ENCODE assay signal across 8 cellular contexts in genomic region chr18:5058768-5059539, GRCh38.
DNase-seq lines count a peak whose midpoint lies in the region; ATAC-seq, FAIRE-seq and TF ChIP-seq lines count a peak whose summit lies in the region.

No MANE protein-coding gene starts in this region.

- H3K4me1 ChIP-seq in left ventricle myocardium inferior: no peaks in the 10 kb centered on the region
- H3K4me1 ChIP-seq in suprapubic skin: peaks cover 3% of the 10 kb centered on the region

- H3K4me1 Mint-ChIP-seq in HFFc6 (ENCODE audit: low read depth): no peaks in the 10 kb centered on the region

- H3K4me3 ChIP-seq in left ventricle myocardium inferior (no peak overlapping the region), suprapubic skin (no peak overlapping the region)

- TF ChIP-seq EP300 in suprapubic skin (IDR thresholded peaks at IDR 0.05): no peak

- no peak for ATAC-seq in HG03460 (IDR thresholded peaks at IDR 0.05; ENCODE audit: unreplicated experiment)

- peaks cover 4% of the 10 kb centered on the region; the same call in 1 of the 2 replicates for H3K9me3 Mint-ChIP-seq in HFFc6

- no peak overlapping the region; the same call in 1 of the 2 replicates for H3K4me3 Mint-ChIP-seq in HFFc6

- TF ChIP-seq CTCF in HFFc6 (IDR thresholded peaks at IDR 0.05): no peak
- TF ChIP-seq CTCF in left ventricle myocardium inferior (IDR thresholded peaks at IDR 0.05; ENCODE audit: borderline replicate concordance): no peak
- no peak for TF ChIP-seq CTCF in suprapubic skin (IDR thresholded peaks at IDR 0.05)

- TF ChIP-seq POLR2A in suprapubic skin (IDR thresholded peaks at IDR 0.05) (no peak), GM12891 (IDR thresholded peaks at IDR 0.05; ENCODE audit: low read depth, low read length) (no peak)

- H3K27ac ChIP-seq in left ventricle myocardium inferior (replicated peaks) (peak overlapping the region; percentile 32), suprapubic skin (no peak overlapping the region)

- H3K27me3 ChIP-seq in left ventricle myocardium inferior (ENCODE audit: low read depth) (peaks cover 9% of the 10 kb centered on the region), suprapubic skin (no peaks in the 10 kb centered on the region)

- no peak for FAIRE-seq in GM12891 (lab: Jason Lieb, UNC)

- H3K36me3 ChIP-seq in left ventricle myocardium inferior (no peaks in the 10 kb centered on the region), suprapubic skin (no peaks in the 10 kb centered on the region)

- DNase-seq in DMS 273 (lab: John Stamatoyannopoulos, UW; ENCODE audit: unreplicated experiment): peak; percentile 90
- DNase-seq in HFFc6: no peak
- DNase-seq in T-helper 22 cell (ENCODE audit: low read depth): peak; percentile 4
- DNase-seq in left ventricle myocardium inferior: peak; percentile 17
- DNase-seq in SW 1271 (lab: John Stamatoyannopoulos, UW): no peak
- no peak for DNase-seq in suprapubic skin (ENCODE audit: low spot score in 2 of 2)
- DNase-seq in GM12891 (ENCODE audit: insufficient read length, low spot score): no peak

- no peaks in the 10 kb centered on the region; the same call in 1 of the 2 replicates for H3K36me3 Mint-ChIP-seq in HFFc6 (ENCODE audit: low read depth)

- H3K9me3 ChIP-seq in left ventricle myocardium inferior (replicated peaks) (no peaks in the 10 kb centered on the region), suprapubic skin (no peaks in the 10 kb centered on the region)

- intact Hi-C loops in left ventricle myocardium inferior (cut with micrococcal nuclease): no loop called here

- H3K27ac Mint-ChIP-seq in HFFc6: peak overlapping the region; percentile 7; the same call in 1 of the 2 replicates

- WGBS in suprapubic skin: 37% methylated on average over 12 of the region's 12 CpGs

- H3K27me3 Mint-ChIP-seq in HFFc6 (ENCODE audit: insufficient read depth): peaks cover 3% of the 10 kb centered on the region; the same call in 1 of the 2 replicates

TF ChIP-seq in GM12891, 5 proteins besides CTCF, POLR2A, EP300 and RAD21:
- TF ChIP-seq POLR2AphosphoS5 (IDR thresholded peaks at IDR 0.05; ENCODE audit: low read depth, low read length) (no peak), PAX5 (IDR thresholded peaks at IDR 0.05; ENCODE audit: insufficient read depth, low read length, severe bottlenecking) (no peak), SPI1 (IDR thresholded peaks at IDR 0.05; ENCODE audit: low read depth, low read length) (no peak), TAF1 (IDR thresholded peaks at IDR 0.05; ENCODE audit: low read depth, low read length) (no peak), POU2F2 (IDR thresholded peaks at IDR 0.05; ENCODE audit: low read depth, low read length) (no peak)

Comparison
In these comparisons a context has a peak if more than half of its experiments do, and no peak if none do; other contexts are left out.
1. DNase-seq: peak in DMS 273 (single experiment), T-helper 22 cell (single experiment) and left ventricle myocardium inferior (single experiment); none in HFFc6 (single experiment), SW 1271 (0 of 2), suprapubic skin (0 of 2) and GM12891 (single experiment).